ENCODE assay signal across 27 cellular contexts in genomic region chr2:135422898-135423297, GRCh38.
DNase-seq lines count a peak whose midpoint lies in the region; ATAC-seq, FAIRE-seq and TF ChIP-seq lines count a peak whose summit lies in the region.
"Had no signal": no experiment of that assay in that cellular context is flagged by ENCODE, and none has a peak within 500 bp of the region (broad histone marks: within the 10 kb centered on the region; RNA-seq: fewer than 3 reads in every experiment).

No MANE protein-coding gene starts in this region.

- H2AK5ac ChIP-seq in H1 (ENCODE audit: low read depth, low read length): no peak overlapping the region

- H3K14ac ChIP-seq in H1 (ENCODE audit: insufficient read length): no peak overlapping the region

- TF ChIP-seq CTCF in HepG2 (CRISPR knock-in tag; IDR thresholded peaks at IDR 0.05): no peak
- no peak for TF ChIP-seq CTCF in right lobe of liver (IDR thresholded peaks at IDR 0.05)
- TF ChIP-seq CTCF in WTC11 (IDR thresholded peaks at IDR 0.05): no peak
- TF ChIP-seq CTCF in H1 (IDR thresholded peaks at IDR 0.05; ENCODE audit: control extremely low read depth in 1 of 3, insufficient read depth in 1 of 3, low read depth in 1 of 3, low read length in 3 of 3): no peak

- H3K4me3 ChIP-seq in HepG2 (replicated peaks in 1 of 3; ENCODE audit: insufficient read depth in 1 of 3, low read depth in 2 of 3, low read length in 3 of 3) (no peak overlapping the region), right lobe of liver (no peak overlapping the region), H1 (ENCODE audit: extremely low read depth in 1 of 4, insufficient read depth in 2 of 4, low read depth in 3 of 4, low read length in 4 of 4) (no peak overlapping the region)
- H3K4me3 ChIP-seq: BLaER1, GM12878 had no signal

- no peak overlapping the region for H3K4me2 ChIP-seq in HepG2 (ENCODE audit: low read depth, low read length)
- H3K4me2 ChIP-seq in H1 (ENCODE audit: insufficient read depth in 1 of 2, low read depth in 2 of 2, low read length in 2 of 2): no peak overlapping the region
- H3K4me2 ChIP-seq: BLaER1 had no signal

- H3K18ac ChIP-seq in H1 (ENCODE audit: extremely low read depth, low read length): no peak overlapping the region

- no peak for DNase-seq in HepG2 (ENCODE audit: low spot score)
- DNase-seq in right lobe of liver: no peak
- DNase-seq in WTC11 (ENCODE audit: low spot score): no peak
- no peak for DNase-seq in H1 (ENCODE audit: low read depth in 1 of 2, low spot score in 2 of 2)
- no peak for DNase-seq in activated CD4-positive, CD25-positive, alpha-beta regulatory T cell treated with anti-CD3 and anti-CD28 coated beads, Interleukin-2, amount 50 U/mL, for 72 hours
- DNase-seq in activated naive CD4-positive, alpha-beta T cell treated with anti-CD3 and anti-CD28 coated beads, Interleukin-2, amount 50 U/mL, for 16 hours: no peak
- DNase-seq: ACHN; BE2C; C1 segment of cervical spinal cord; CD4-positive, alpha-beta memory T cell; CD4-positive, CD25-positive, alpha-beta regulatory T cell; CD8-positive, alpha-beta memory T cell; COR-L47; DMS 273 treated with DMSO at 0.1 percent for 48 hours; DMS153; DMS53; DMS79; DND-41; EL; GDM1 had no signal

- TF ChIP-seq RAD21 in HepG2 (CRISPR knock-in tag; IDR thresholded peaks at IDR 0.05) (no peak), H1 (IDR thresholded peaks at IDR 0.05 in 1 of 2, conservative IDR thresholded peaks at IDR 0.05 in 1 of 2; ENCODE audit: low read depth in 2 of 2, low read length in 2 of 2) (no peak)

- no peak overlapping the region for H2BK20ac ChIP-seq in H1 (ENCODE audit: low read length)

- intact Hi-C loops in HepG2 (cut with micrococcal nuclease; ENCODE audit: unreplicated experiment) (no loop called here), right lobe of liver (cut with DNase I) (no loop called here)

- H2BK12ac ChIP-seq in H1 (ENCODE audit: low read depth, low read length): no peak overlapping the region

- H3K9ac ChIP-seq in HepG2 (ENCODE audit: insufficient read depth, low read depth, low read length) (no peak overlapping the region), H1 (replicated peaks in 1 of 4; ENCODE audit: extremely low read depth in 1 of 4, low read depth in 3 of 4, low read length in 3 of 4) (no peak overlapping the region)
- H3K9ac ChIP-seq: BLaER1 had no signal

- H3K27ac ChIP-seq in HepG2 (ENCODE audit: extremely low read length, insufficient read depth, low read length) (no peak overlapping the region), right lobe of liver (no peak overlapping the region), H1 (ENCODE audit: low read depth, low read length) (no peak overlapping the region)
- H3K27ac ChIP-seq: 22Rv1, BLaER1 had no signal

- H2AFZ ChIP-seq in HepG2 (ENCODE audit: low read length) (no peak overlapping the region), H1 (ENCODE audit: low read length) (no peak overlapping the region)

- no peak overlapping the region for H4K91ac ChIP-seq in H1 (replicated peaks; ENCODE audit: insufficient read length, low read length)

- H4K8ac ChIP-seq in H1 (ENCODE audit: extremely low read depth, insufficient read depth, low read length): no peak overlapping the region

- H4K5ac ChIP-seq in H1 (ENCODE audit: insufficient read length, low read depth, low read length): no peak overlapping the region

- CTCF ChIA-PET in HepG2 (lab: Yijun Ruan, JAX; ENCODE audit: low intra/inter-chr PET ratio, low total read pairs): no interaction called here
- CTCF ChIA-PET in WTC11 (lab: Charles Lee): no interaction called here
- CTCF ChIA-PET in H1 (lab: Charles Lee; ENCODE audit: partially characterized antibody): no interaction called here

- no peak overlapping the region for H3K4ac ChIP-seq in H1 (replicated peaks; ENCODE audit: insufficient read length, low read depth, low read length)

- POLR2A ChIA-PET in HepG2 (lab: Yijun Ruan, JAX) (no interaction called here), WTC11 (lab: Charles Lee) (no interaction called here), H1 (lab: Charles Lee; ENCODE audit: partially characterized antibody) (no interaction called here)

- no peaks in the 10 kb centered on the region for H3K36me3 ChIP-seq in HepG2 (replicated peaks in 1 of 2; ENCODE audit: control insufficient read depth in 1 of 2, insufficient read depth in 2 of 2, low read length in 2 of 2)
- no peaks in the 10 kb centered on the region for H3K36me3 ChIP-seq in right lobe of liver
- no peaks in the 10 kb centered on the region for H3K36me3 ChIP-seq in H1 (ENCODE audit: control insufficient read depth in 2 of 4, insufficient read depth in 4 of 4, low read length in 3 of 4)
- H3K36me3 ChIP-seq: BE2C, BLaER1 had no signal

- H3K27ac Mint-ChIP-seq in WTC11: 0 out of 2 replicates have a peak overlapping the region, but pooled peaks have one; percentile 52
- H3K27ac Mint-ChIP-seq: CD14-positive monocyte; CD4-positive, alpha-beta memory T cell; CD4-positive, CD25-positive, alpha-beta regulatory T cell; CD8-positive, alpha-beta memory T cell had no signal

- no peaks in the 10 kb centered on the region for H3K27me3 ChIP-seq in HepG2 (ENCODE audit: control insufficient read depth in 1 of 2, insufficient read depth in 2 of 2, low read length in 2 of 2)
- no peaks in the 10 kb centered on the region for H3K27me3 ChIP-seq in right lobe of liver
- no peaks in the 10 kb centered on the region for H3K27me3 ChIP-seq in H1 (replicated peaks in 1 of 4; ENCODE audit: control insufficient read depth in 3 of 4, extremely low read depth in 1 of 4, insufficient read depth in 3 of 4, low read length in 3 of 4)
- H3K27me3 ChIP-seq: BE2C, BLaER1 had no signal

- peaks cover 11% of the 10 kb centered on the region for H3K9me3 Mint-ChIP-seq in WTC11

- no peaks in the 10 kb centered on the region for H3K79me2 ChIP-seq in HepG2 (ENCODE audit: insufficient read depth, low read length)
- H3K79me2 ChIP-seq in H1 (ENCODE audit: control insufficient read depth in 1 of 2, insufficient read depth in 2 of 2, low read length in 2 of 2): peaks cover 0 to 4% of the 10 kb centered on the region in 2 experiments; a peak in 1 of 4 replicates

- no peaks in the 10 kb centered on the region for H3K23me2 ChIP-seq in H1 (ENCODE audit: low read depth, low read length)

- no peak overlapping the region for H2BK120ac ChIP-seq in H1 (replicated peaks; ENCODE audit: low read depth, low read length)

- H3K9me3 ChIP-seq in HepG2 (ENCODE audit: low read length): no peaks in the 10 kb centered on the region
- no peaks in the 10 kb centered on the region for H3K9me3 ChIP-seq in right lobe of liver
- H3K9me3 ChIP-seq in H1 (ENCODE audit: insufficient read depth in 2 of 2, low read depth in 1 of 2, low read length in 1 of 2): no peaks in the 10 kb centered on the region
- H3K9me3 ChIP-seq: BE2C had no signal

- no peak overlapping the region for H3K4me3 Mint-ChIP-seq in WTC11
- H3K4me3 Mint-ChIP-seq: CD14-positive monocyte; CD4-positive, alpha-beta memory T cell; CD4-positive, CD25-positive, alpha-beta regulatory T cell; CD8-positive, alpha-beta memory T cell had no signal

- H3K56ac ChIP-seq in H1 (replicated peaks; ENCODE audit: insufficient read length, low read depth, low read length): no peak overlapping the region

- no peak for TF ChIP-seq EP300 in HepG2 (IDR thresholded peaks at IDR 0.05; ENCODE audit: low read depth in 2 of 2, low read length in 2 of 2)
- no peak for TF ChIP-seq EP300 in HepG2 (CRISPR knock-in tag; IDR thresholded peaks at IDR 0.05; ENCODE audit: borderline replicate concordance)
- TF ChIP-seq EP300 in H1 (IDR thresholded peaks at IDR 0.05; ENCODE audit: borderline replicate concordance in 1 of 2, low read depth in 2 of 2, low read length in 2 of 2): no peak

- FAIRE-seq in HepG2 (lab: Jason Lieb, UNC): no peak
- no peak for FAIRE-seq in H1 (lab: Jason Lieb, UNC)
- FAIRE-seq: GM12878, GM12892, GM18507 had no signal

- no peak overlapping the region for H2BK5ac ChIP-seq in H1 (ENCODE audit: low read depth, low read length)

- no peak overlapping the region for H2BK15ac ChIP-seq in H1 (ENCODE audit: low read length)

- H3K4me1 ChIP-seq in HepG2 (ENCODE audit: insufficient read depth, low read length): no peaks in the 10 kb centered on the region
- H3K4me1 ChIP-seq in right lobe of liver: no peaks in the 10 kb centered on the region
- H3K4me1 ChIP-seq in H1 (replicated peaks in 1 of 4; ENCODE audit: control insufficient read depth in 3 of 4, insufficient read depth in 4 of 4, low read length in 3 of 4): no peaks in the 10 kb centered on the region
- H3K4me1 ChIP-seq: BE2C, BLaER1 had no signal

- H3K27me3 Mint-ChIP-seq in WTC11 (ENCODE audit: low read depth): no peaks in the 10 kb centered on the region
- H3K27me3 Mint-ChIP-seq: CD4-positive, alpha-beta memory T cell had no signal

- in situ Hi-C loops in HepG2 (cut with HindIII; ENCODE audit: extremely low pct_ligation_motif_present, low pct_unique_long_range_greater_than_20kb): no loop called here

- 0 out of 2 replicates have a peak, but pooled peaks cover 3% of the 10 kb centered on the region for H3K4me1 Mint-ChIP-seq in WTC11
- H3K4me1 Mint-ChIP-seq: CD14-positive monocyte; CD8-positive, alpha-beta memory T cell had no signal

- 97% methylated on average over 3 of the region's 3 CpGs for WGBS in HepG2 (ENCODE audit: low lambda C conversion rate)
- 100% methylated on average over 3 of the region's 3 CpGs for WGBS in right lobe of liver (ENCODE audit: insufficient coverage, low coverage, low lambda C conversion rate, missing lambda C conversion rate)
- 86% methylated on average over 3 of the region's 3 CpGs; no CpG with 5 or more reads in 1 of the 2 experiments for WGBS in H1 (ENCODE audit: extremely low coverage in 1 of 2, insufficient coverage in 1 of 2, insufficient read length in 1 of 2, insufficient replicate concordance in 2 of 2, low coverage in 1 of 2, low lambda C conversion rate in 2 of 2, missing lambda C conversion rate in 1 of 2), 2 experiments

- no peak for TF ChIP-seq POLR2A in HepG2 (IDR thresholded peaks at IDR 0.05; ENCODE audit: insufficient read depth in 1 of 2, low read depth in 2 of 2, low read length in 2 of 2)
- no peak for TF ChIP-seq POLR2A in right lobe of liver (IDR thresholded peaks at IDR 0.05)
- TF ChIP-seq POLR2A in H1 (IDR thresholded peaks at IDR 0.05; ENCODE audit: control extremely low read depth in 1 of 2, low read depth in 2 of 2, low read length in 2 of 2): no peak

- peaks cover 8% of the 10 kb centered on the region for H3K36me3 Mint-ChIP-seq in WTC11
- H3K36me3 Mint-ChIP-seq: CD14-positive monocyte had no signal

- no peak for ATAC-seq in HepG2
- ATAC-seq in right lobe of liver: no peak
- ATAC-seq in WTC11: no peak
- ATAC-seq in GM19395 (IDR thresholded peaks at IDR 0.05; ENCODE audit: unreplicated experiment): no peak
- ATAC-seq: GM12878 had no signal

- no peak overlapping the region for H3K23ac ChIP-seq in H1 (ENCODE audit: insufficient read length)

- no peaks in the 10 kb centered on the region for H3K79me1 ChIP-seq in H1 (ENCODE audit: low read depth, low read length)

- no peaks in the 10 kb centered on the region for H4K20me1 ChIP-seq in HepG2 (ENCODE audit: insufficient read depth, low read length)
- peaks cover 0 to 1% of the 10 kb centered on the region in 2 experiments for H4K20me1 ChIP-seq in H1 (replicated peaks in 1 of 2; ENCODE audit: control insufficient read depth in 1 of 2, insufficient read depth in 2 of 2, low read length in 2 of 2)
- H4K20me1 ChIP-seq: BLaER1 had no signal

- no TSS peak for BruUV-seq in HepG2 (replicated peaks; lab: Mats Ljungman, UMichigan)

TF ChIP-seq in WTC11, 78 proteins besides CTCF, POLR2A, EP300 and RAD21 (continues in another document):
- TF ChIP-seq SP1 (CRISPR knock-in tag; conservative IDR thresholded peaks at IDR 0.05): no peak
